17 cellular contexts compared by ENCODE assay signal in the genomic region with DNA sequence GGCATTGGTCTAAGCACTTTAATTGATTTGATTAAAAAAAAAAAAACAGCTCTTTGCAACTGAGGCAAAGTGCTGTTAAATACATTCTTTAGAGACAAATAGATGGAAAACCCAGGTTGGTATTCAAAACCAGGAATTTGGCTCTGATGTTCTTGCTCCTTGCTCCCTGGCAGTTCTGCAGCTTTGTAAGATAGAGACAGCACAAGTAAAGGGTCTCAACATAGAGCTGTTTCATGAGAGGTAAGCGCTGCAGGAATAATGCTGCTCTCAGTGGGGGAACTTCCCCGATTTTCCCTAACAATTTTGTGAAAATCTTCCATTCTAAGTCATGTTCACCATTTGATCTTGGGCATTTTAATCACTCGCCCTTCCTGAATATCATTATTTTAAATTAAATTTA.
DNase-seq lines count a peak whose midpoint lies in the region; ATAC-seq and TF ChIP-seq lines count a peak whose summit lies in the region.
"Had no signal": no experiment of that assay in that cellular context is flagged by ENCODE, and none has a peak within 500 bp of the region (broad histone marks: within the 10 kb centered on the region; RNA-seq: fewer than 3 reads in every experiment).

No MANE protein-coding gene starts in this region.

- DNase-seq in epithelial cell of prostate (ENCODE audit: low read depth, low spot score) (no peak), iPS-NIHi11 (ENCODE audit: low spot score) (peak; percentile 30), CD14-positive monocyte (ENCODE audit: low spot score) (no peak), psoas muscle (no peak), CD1c-positive myeloid dendritic cell (ENCODE audit: extremely low spot score) (no peak)
- DNase-seq: C1 segment of cervical spinal cord; CD4-positive, alpha-beta T cell; CD8-positive, alpha-beta memory T cell; DMS 273 treated with DMSO at 0.1 percent for 48 hours; DMS79; EL; GDM1; GOT3; H9 had no signal

- H3K9me3 ChIP-seq in HUES48 (ENCODE audit: control insufficient read depth, insufficient read depth, low read length): no peaks in the 10 kb centered on the region
- H3K9me3 ChIP-seq in psoas muscle: no peaks in the 10 kb centered on the region

- TF ChIP-seq CTCF in CD14-positive monocyte (IDR thresholded peaks at IDR 0.05): no peak
- no peak for TF ChIP-seq CTCF in psoas muscle (IDR thresholded peaks at IDR 0.05)

- ATAC-seq in psoas muscle: no peak
- ATAC-seq: GM12878, HCT116 had no signal

- no peak overlapping the region for H3K27ac Mint-ChIP-seq in CD14-positive monocyte
- H3K27ac Mint-ChIP-seq: CD4-positive, alpha-beta T cell; CD8-positive, alpha-beta memory T cell had no signal

- H3K27me3 ChIP-seq in HUES48 (ENCODE audit: control insufficient read depth, insufficient read depth, low read length) (no peaks in the 10 kb centered on the region), psoas muscle (ENCODE audit: insufficient read depth in 3 of 3, low read length in 2 of 3) (no peaks in the 10 kb centered on the region)

- no peak overlapping the region for H3K9ac ChIP-seq in HUES48 (ENCODE audit: low read depth, low read length)

- H3K9me3 Mint-ChIP-seq in CD14-positive monocyte: peaks cover 0 to 5% (median 3%) of the 10 kb centered on the region in 7 donors
- H3K9me3 Mint-ChIP-seq: CD4-positive, alpha-beta T cell; H9 had no signal

- H3K4me3 ChIP-seq in HUES48 (ENCODE audit: low read depth, low read length): peak overlapping the region; percentile 27; the same call in 1 of the 2 replicates
- no peak overlapping the region for H3K4me3 ChIP-seq in psoas muscle
- H3K4me3 ChIP-seq: GM12878 had no signal

- intact Hi-C loops in CD14-positive monocyte (cut with micrococcal nuclease) (no loop called here), psoas muscle (cut with DNase I) (no loop called here)

- peaks cover 3% of the 10 kb centered on the region for H3K4me1 Mint-ChIP-seq in CD14-positive monocyte
- H3K4me1 Mint-ChIP-seq: CD8-positive, alpha-beta memory T cell had no signal

- peaks cover 5 to 9% (median 6%) of the 10 kb centered on the region in 3 donors for H3K27me3 Mint-ChIP-seq in CD14-positive monocyte (ENCODE audit: low read depth in 3 of 3)
- H3K27me3 Mint-ChIP-seq: CD4-positive, alpha-beta T cell had no signal

- H3K36me3 ChIP-seq in HUES48 (ENCODE audit: control insufficient read depth, insufficient read depth, low read length) (no peaks in the 10 kb centered on the region), psoas muscle (ENCODE audit: insufficient read depth in 1 of 2, low read depth in 1 of 2) (no peaks in the 10 kb centered on the region)

- no peak overlapping the region for H3K4me3 Mint-ChIP-seq in CD14-positive monocyte
- H3K4me3 Mint-ChIP-seq: CD4-positive, alpha-beta T cell; CD8-positive, alpha-beta memory T cell had no signal

- 54 to 56% (median 54%) methylated on average over 3 of the region's 3 CpGs for WGBS in psoas muscle, 3 donors

- no peaks in the 10 kb centered on the region for H3K36me3 Mint-ChIP-seq in CD14-positive monocyte
- H3K36me3 Mint-ChIP-seq: CD8-positive, alpha-beta memory T cell had no signal

- peaks cover 27% of the 10 kb centered on the region for H3K4me1 ChIP-seq in HUES48 (ENCODE audit: control insufficient read depth, insufficient read depth, low read length)
- no peaks in the 10 kb centered on the region for H3K4me1 ChIP-seq in psoas muscle

- H3K27ac ChIP-seq in HUES48 (ENCODE audit: low read depth, low read length) (peak overlapping the region; percentile 42), epithelial cell of prostate (peak overlapping the region; percentile 40), psoas muscle (no peak overlapping the region)
